ENCODE assay signal across 29 cellular contexts in genomic region chr2:123771928-123772632, GRCh38.
"Had no signal": no experiment of that assay in that cellular context is flagged by ENCODE, and none has a peak within 500 bp of the region (broad histone marks: within the 10 kb centered on the region; RNA-seq: fewer than 3 reads in every experiment).

No MANE protein-coding gene starts in this region.

- H3K36me3 Mint-ChIP-seq: activated naive CD8-positive, alpha-beta T cell treated with anti-CD3 and anti-CD28 coated beads for 36 hours; natural killer cell; neural progenitor cell; stimulated activated naive B cell treated with anti-CD40 and anti-IgM and Interleukin-4, amounts not matched to agents 10 μg/mL and 1 μg/mL and 100 μg/mL, for 72 hours had no signal

- H3K27ac ChIP-seq: adrenal gland, body of pancreas, coronary artery, dorsolateral prefrontal cortex, heart left ventricle, neural progenitor cell, parathyroid adenoma, right atrium auricular region, stomach, thyroid gland, upper lobe of left lung had no signal

- H2AFZ ChIP-seq: neural progenitor cell, parathyroid adenoma had no signal

- H3K9me3 ChIP-seq: adrenal gland, body of pancreas, right atrium auricular region, stomach, thyroid gland, upper lobe of left lung had no signal

- H3K27me3 ChIP-seq: adrenal gland, body of pancreas, dorsolateral prefrontal cortex, heart left ventricle, neural progenitor cell, right atrium auricular region, stomach, thyroid gland, upper lobe of left lung had no signal

- H3K4me3 Mint-ChIP-seq: activated naive CD4-positive, alpha-beta T cell treated with anti-CD3 and anti-CD28 coated beads for 36 hours; activated naive CD8-positive, alpha-beta T cell treated with anti-CD3 and anti-CD28 coated beads for 36 hours; natural killer cell; neural progenitor cell; stimulated activated naive B cell treated with anti-CD40 and anti-IgM and Interleukin-4, amounts not matched to agents 10 μg/mL and 1 μg/mL and 100 μg/mL, for 72 hours; T-helper 1 cell treated with Interleukin-12 subunit alpha and Interleukin-12 subunit beta and Interleukin-4 antibody, amounts not matched to agents 30 μg/mL and 1 μg/mL, for 36 hours had no signal

- H3K36me3 ChIP-seq: adrenal gland, heart left ventricle, neural progenitor cell, right atrium auricular region, stomach, thyroid gland, upper lobe of left lung had no signal

- H3K4me2 ChIP-seq: neural progenitor cell, smooth muscle cell had no signal

- H3K27me3 Mint-ChIP-seq: activated naive CD8-positive, alpha-beta T cell treated with anti-CD3 and anti-CD28 coated beads for 36 hours; stimulated activated naive B cell treated with anti-CD40 and anti-IgM and Interleukin-4, amounts not matched to agents 10 μg/mL and 1 μg/mL and 100 μg/mL, for 72 hours had no signal

- H3K4me3 ChIP-seq: adrenal gland, body of pancreas, coronary artery, dorsolateral prefrontal cortex, heart left ventricle, neural progenitor cell, right atrium auricular region, smooth muscle cell, stomach, thyroid gland, upper lobe of left lung had no signal

- H3K79me2 ChIP-seq: parathyroid adenoma had no signal

- H3K27ac Mint-ChIP-seq: activated naive CD4-positive, alpha-beta T cell treated with anti-CD3 and anti-CD28 coated beads for 36 hours; activated naive CD8-positive, alpha-beta T cell treated with anti-CD3 and anti-CD28 coated beads for 36 hours; natural killer cell; neural progenitor cell; stimulated activated naive B cell treated with anti-CD40 and anti-IgM and Interleukin-4, amounts not matched to agents 10 μg/mL and 1 μg/mL and 100 μg/mL, for 72 hours; T-helper 1 cell treated with Interleukin-12 subunit alpha and Interleukin-12 subunit beta and Interleukin-4 antibody, amounts not matched to agents 30 μg/mL and 1 μg/mL, for 36 hours had no signal

- ATAC-seq: body of pancreas; heart left ventricle; natural killer cell; stimulated activated naive B cell treated with anti-CD40 and anti-IgM and Interleukin-4, amounts not matched to agents 10 μg/mL and 1 μg/mL and 100 μg/mL, for 72 hours had no signal

- H3K4me1 Mint-ChIP-seq: activated naive CD8-positive, alpha-beta T cell treated with anti-CD3 and anti-CD28 coated beads for 36 hours; neural progenitor cell; stimulated activated naive B cell treated with anti-CD40 and anti-IgM and Interleukin-4, amounts not matched to agents 10 μg/mL and 1 μg/mL and 100 μg/mL, for 72 hours had no signal

- H3K4me1 ChIP-seq: adrenal gland, body of pancreas, heart left ventricle, neural progenitor cell, parathyroid adenoma, right atrium auricular region, stomach, thyroid gland, upper lobe of left lung had no signal

- H3K9ac ChIP-seq: neural progenitor cell, parathyroid adenoma had no signal

- H3K9me3 Mint-ChIP-seq: neural progenitor cell; T-helper 1 cell treated with Interleukin-12 subunit alpha and Interleukin-12 subunit beta and Interleukin-4 antibody, amounts not matched to agents 30 μg/mL and 1 μg/mL, for 36 hours had no signal

- DNase-seq: activated CD4-positive, alpha-beta T cell treated with anti-CD3 and anti-CD28 coated beads for 4 hours; activated CD4-positive, alpha-beta T cell treated with anti-CD3 and anti-CD28 coated beads, Interleukin-2, amount 50 U/mL, for 4 hours; activated effector memory CD4-positive, alpha-beta T cell treated with Interleukin-2 at 50 U/mL for 16 hours; activated naive CD4-positive, alpha-beta T cell treated with anti-CD3 and anti-CD28 coated beads for 36 hours; activated naive CD8-positive, alpha-beta T cell treated with anti-CD3 and anti-CD28 coated beads for 36 hours; activated T-cell treated with anti-CD3 and anti-CD28 coated beads for 4 hours; adrenal gland; aorta; body of pancreas; cerebellar nuclear complex; dorsolateral prefrontal cortex; effector memory CD4-positive, alpha-beta T cell; heart left ventricle; natural killer cell; occipital lobe; stimulated activated CD4-positive, alpha-beta T cell treated with anti-CD3 and anti-CD28 coated beads, Interleukin-1b, Interleukin-23, amount 100 ng/mL, for 48 hours; stimulated activated CD4-positive, alpha-beta T cell treated with anti-CD3 and anti-CD28 coated beads, Interleukin-4, amount 100 ng/mL, for 4 hours; stimulated activated CD8-positive, alpha-beta memory T cell treated with anti-CD3 and anti-CD28 coated beads, Interleukin-4, amount 100 ng/mL, for 48 hours; stimulated activated naive B cell treated with anti-CD40 and anti-IgM and Interleukin-4, amounts not matched to agents 10 μg/mL and 1 μg/mL and 100 μg/mL, for 72 hours; stomach; T-helper 9 cell; thyroid gland; upper lobe of left lung had no signal
